1 cellular context compared by ENCODE assay signal in the genomic region with DNA sequence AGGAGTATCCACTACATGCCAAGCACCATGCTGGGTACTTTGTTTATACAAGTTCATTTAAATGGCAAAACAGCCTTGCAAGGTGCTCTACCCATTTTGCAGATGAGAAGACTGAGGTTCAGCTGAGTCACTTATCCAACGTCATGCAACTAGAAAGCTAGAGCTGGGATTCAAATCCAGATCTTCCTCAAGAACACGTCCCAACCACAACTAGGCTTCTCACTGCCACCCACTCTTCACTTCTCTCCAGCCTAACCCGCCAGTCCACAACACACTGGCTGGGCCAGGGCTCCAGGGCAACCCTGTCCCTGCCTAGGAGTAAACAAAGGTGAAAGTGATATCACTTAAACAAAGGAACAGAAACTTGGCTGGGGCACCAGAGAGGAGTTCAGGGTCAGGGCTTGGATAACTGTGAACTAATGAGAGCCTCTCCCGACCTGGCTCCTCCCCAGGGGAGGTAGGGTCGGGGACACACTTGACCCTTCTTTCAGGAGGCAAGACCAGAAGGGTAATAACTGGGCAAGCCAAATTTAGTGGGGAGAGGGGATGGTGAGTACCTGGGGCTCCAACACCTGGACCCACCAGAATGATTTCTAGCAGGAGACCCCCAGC.
TF ChIP-seq lines count a peak whose summit lies in the region.

No MANE protein-coding gene starts in this region.

TF ChIP-seq in H1, 55 proteins besides CTCF, POLR2A, EP300 and RAD21:
- no peak for TF ChIP-seq SIX5 (IDR thresholded peaks at IDR 0.05; ENCODE audit: low read depth, low read length)
- TF ChIP-seq KDM1A (IDR thresholded peaks at IDR 0.05; ENCODE audit: borderline replicate concordance, low read length) = peak; percentile 97
- TF ChIP-seq BACH1 (IDR thresholded peaks at IDR 0.05; ENCODE audit: low read length) = peak; percentile 53
- peak in 1 of 2 experiments; percentile 57; a peak in 1 of 4 replicates for TF ChIP-seq HDAC2 (IDR thresholded peaks at IDR 0.05; ENCODE audit: borderline replicate concordance in 1 of 2, low read depth in 2 of 2, low read length in 2 of 2)
- no peak for TF ChIP-seq HDAC6 (IDR thresholded peaks at IDR 0.05; ENCODE audit: low read depth, low read length)
- 0 out of 2 replicates have a peak, but pooled peaks have one; percentile 1 for TF ChIP-seq ATF2 (IDR thresholded peaks at IDR 0.05; ENCODE audit: low read length)
- TF ChIP-seq ASH2L (IDR thresholded peaks at IDR 0.05; ENCODE audit: low read length) = no peak
- no peak for TF ChIP-seq SP4 (IDR thresholded peaks at IDR 0.05; ENCODE audit: low read length)
TF ChIP-seq in H1: peak in this region for 4.
